In the genomic region with DNA sequence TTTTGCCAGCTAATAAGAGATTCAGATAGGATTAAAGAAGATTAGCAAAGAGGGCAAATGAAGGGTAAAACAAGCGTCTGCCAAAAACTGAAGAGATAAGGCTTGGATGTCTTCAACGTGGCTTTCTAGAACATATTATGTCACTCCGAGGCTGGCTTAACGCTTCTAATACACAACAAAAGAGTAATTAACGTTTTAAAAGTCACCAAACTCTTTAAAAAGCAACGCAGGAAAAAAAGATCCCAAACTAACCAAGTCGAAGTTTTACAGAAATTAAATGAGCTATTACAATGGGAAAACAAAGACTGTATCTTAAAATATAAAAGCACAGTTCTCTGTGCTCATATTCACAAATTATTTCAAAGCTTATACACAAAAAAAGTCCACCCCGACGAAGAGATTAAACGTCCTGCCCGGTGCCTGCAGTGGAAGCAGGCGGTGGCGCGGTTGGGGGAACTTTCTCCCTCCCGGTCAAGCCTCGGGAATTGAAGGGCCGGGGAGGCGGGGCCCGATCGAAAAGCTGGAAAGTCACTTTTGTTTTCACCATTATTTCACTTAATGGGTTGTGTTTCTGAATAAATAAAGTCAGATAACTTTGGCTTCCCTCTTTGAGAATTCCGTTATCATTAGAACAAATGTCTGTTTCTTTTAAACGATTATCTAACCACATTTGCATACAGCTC, we compare ENCODE assay signal across 1 cellular context.
TF ChIP-seq lines count a peak whose summit lies in the region.

No MANE protein-coding gene starts in this region.

TF ChIP-seq in H1, 55 proteins besides CTCF, POLR2A, EP300 and RAD21:
- TF ChIP-seq E2F6 (IDR thresholded peaks at IDR 0.05) (peak; percentile 40; the same call in 1 of the 2 replicates), SP4 (IDR thresholded peaks at IDR 0.05; ENCODE audit: low read length) (no peak)
- TF ChIP-seq, protein P1, sequence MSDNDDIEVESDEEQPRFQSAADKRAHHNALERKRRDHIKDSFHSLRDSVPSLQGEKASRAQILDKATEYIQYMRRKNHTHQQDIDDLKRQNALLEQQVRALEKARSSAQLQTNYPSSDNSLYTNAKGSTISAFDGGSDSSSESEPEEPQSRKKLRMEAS (IDR thresholded peaks at IDR 0.05): 0 out of 2 replicates have a peak, but pooled peaks have one; percentile 25
TF ChIP-seq in H1: peak in this region for 2.
